Comparison of ENCODE assay signal across 10 cellular contexts in genomic region chr12:47704719-47705118, GRCh38. TPM values are rescaled to one million over a fixed set of nuclear protein-coding genes. Genes with fewer than 3 reads are reported as not detected.
DNase-seq lines count a peak whose midpoint lies in the region; ATAC-seq and TF ChIP-seq lines count a peak whose summit lies in the region.
"Had no signal": no experiment of that assay in that cellular context is flagged by ENCODE, and none has a peak within 500 bp of the region (broad histone marks: within the 10 kb centered on the region; RNA-seq: fewer than 3 reads in every experiment).

No MANE protein-coding gene starts in this region.

- H3K9me3 ChIP-seq in Caco-2 (no peaks in the 10 kb centered on the region; the same call in 1 of the 2 replicates), MM.1S (replicated peaks; ENCODE audit: insufficient read depth, low read length) (no peaks in the 10 kb centered on the region), ectodermal cell (ENCODE audit: control insufficient read depth, low read length) (no peaks in the 10 kb centered on the region), neural progenitor cell (ENCODE audit: low read depth) (no peaks in the 10 kb centered on the region)
- H3K9me3 ChIP-seq: gastroesophageal sphincter had no signal

- peak overlapping the region; percentile 89; the same call in 1 of the 2 replicates for H3K9ac ChIP-seq in MM.1S (ENCODE audit: low read length)
- H3K9ac ChIP-seq in neural progenitor cell: no peak overlapping the region

- H3K36me3 ChIP-seq in Caco-2 (ENCODE audit: control insufficient read depth, insufficient read depth, low read length) (no peaks in the 10 kb centered on the region), MM.1S (replicated peaks; ENCODE audit: insufficient read depth, low read length) (0 out of 2 replicates have a peak, but pooled peaks cover 8% of the 10 kb centered on the region), ectodermal cell (ENCODE audit: control insufficient read depth, insufficient read depth, low read length) (peaks cover 5% of the 10 kb centered on the region), neural progenitor cell (peaks cover 7% of the 10 kb centered on the region)

- BruUV-seq in Caco-2 (replicated peaks; lab: Mats Ljungman, UMichigan): no TSS peak

- POLR2A ChIA-PET in Caco-2 (lab: Charles Lee): no interaction called here

- 91 to 93% methylated on average over 9 of the region's 9 CpGs for WGBS in ectodermal cell, 2 experiments

- H3K36me3 Mint-ChIP-seq in Caco-2 (ENCODE audit: insufficient read depth, unreplicated experiment) (peaks cover 35% of the 10 kb centered on the region), neural progenitor cell (peaks cover 5% of the 10 kb centered on the region)

- ATAC-seq in GM21723 (IDR thresholded peaks at IDR 0.05; ENCODE audit: unreplicated experiment) (no peak), GM18502 (IDR thresholded peaks at IDR 0.05; ENCODE audit: poor library complexity, unreplicated experiment) (no peak)

- H3K27me3 Mint-ChIP-seq in Caco-2 (ENCODE audit: insufficient read depth, unreplicated experiment) (no peaks in the 10 kb centered on the region), neural progenitor cell (ENCODE audit: insufficient read depth, low read depth) (no peaks in the 10 kb centered on the region)

- TF ChIP-seq CTCF in Caco-2 (IDR thresholded peaks at IDR 0.05; ENCODE audit: insufficient read depth in 1 of 2, low read depth in 1 of 2, low read length in 1 of 2, severe bottlenecking in 1 of 2, unreplicated experiment in 1 of 2) (no peak), MM.1S (IDR thresholded peaks at IDR 0.05; ENCODE audit: low read length) (no peak), neural progenitor cell (IDR thresholded peaks at IDR 0.05) (no peak)

- H3K4me3 ChIP-seq in Caco-2 (ENCODE audit: low read depth, low read length): peak overlapping the region; percentile 84
- H3K4me3 ChIP-seq in MM.1S (ENCODE audit: low read length): peak overlapping the region; percentile 85
- peak overlapping the region; percentile 81 for H3K4me3 ChIP-seq in ectodermal cell (ENCODE audit: insufficient read depth, low read depth, low read length)
- peak overlapping the region; percentile 81 for H3K4me3 ChIP-seq in neural progenitor cell

- no peaks in the 10 kb centered on the region for H3K9me3 Mint-ChIP-seq in Caco-2 (ENCODE audit: unreplicated experiment)
- no peaks in the 10 kb centered on the region for H3K9me3 Mint-ChIP-seq in neural progenitor cell

- H4K20me1 ChIP-seq in MM.1S (ENCODE audit: insufficient read depth, low read length) (no peaks in the 10 kb centered on the region), neural progenitor cell (ENCODE audit: low read depth) (peaks cover 9% of the 10 kb centered on the region)

- CTCF ChIA-PET in Caco-2 (lab: Charles Lee): no interaction called here

- H3K9me2 ChIP-seq in MM.1S (replicated peaks; ENCODE audit: insufficient read depth, low read length): no peaks in the 10 kb centered on the region

- H3K27ac Mint-ChIP-seq in Caco-2 (ENCODE audit: unreplicated experiment) (no peak overlapping the region), neural progenitor cell (peak overlapping the region; percentile 8)

- DNase-seq in Caco-2 (no peak), MM.1S (no peak), neural progenitor cell (ENCODE audit: low spot score) (no peak), cerebellar nuclear complex (lab: John Stamatoyannopoulos, UW) (no peak), NCI-H526 (lab: John Stamatoyannopoulos, UW) (no peak)

- H3K4me2 ChIP-seq in MM.1S (ENCODE audit: low read depth, low read length): peak overlapping the region; percentile 65
- H3K4me2 ChIP-seq in neural progenitor cell: peak overlapping the region; percentile 93

- H3F3A ChIP-seq in MM.1S (ENCODE audit: insufficient read depth, low read length) (peaks cover 14% of the 10 kb centered on the region), neural progenitor cell (ENCODE audit: low read depth) (peaks cover 4% of the 10 kb centered on the region)

- peaks cover 7% of the 10 kb centered on the region; the same call in 1 of the 2 replicates for H3K4me1 ChIP-seq in Caco-2
- H3K4me1 ChIP-seq in MM.1S (ENCODE audit: low read length): peaks cover 17% of the 10 kb centered on the region
- no peaks in the 10 kb centered on the region for H3K4me1 ChIP-seq in ectodermal cell (ENCODE audit: control insufficient read depth, insufficient read depth, low read length)
- peaks cover 4% of the 10 kb centered on the region for H3K4me1 ChIP-seq in neural progenitor cell

- no peaks in the 10 kb centered on the region for H3K27me3 ChIP-seq in Caco-2 (replicated peaks; ENCODE audit: control insufficient read depth, insufficient read depth, low read length)
- no peaks in the 10 kb centered on the region for H3K27me3 ChIP-seq in MM.1S (replicated peaks; ENCODE audit: insufficient read depth, low read length)
- no peaks in the 10 kb centered on the region for H3K27me3 ChIP-seq in ectodermal cell (ENCODE audit: control insufficient read depth, insufficient read depth, low read length, poor library complexity, severe bottlenecking)
- H3K27me3 ChIP-seq in neural progenitor cell: no peaks in the 10 kb centered on the region
- H3K27me3 ChIP-seq: gastroesophageal sphincter had no signal

- H2AFZ ChIP-seq in MM.1S (ENCODE audit: low read length): no peak overlapping the region; the same call in 1 of the 2 replicates
- no peak overlapping the region for H2AFZ ChIP-seq in neural progenitor cell (replicated peaks)

- no peak overlapping the region for H3K27ac ChIP-seq in MM.1S (ENCODE audit: low read length)
- no peak overlapping the region for H3K27ac ChIP-seq in ectodermal cell (ENCODE audit: insufficient read depth, low read depth, low read length, poor library complexity, severe bottlenecking)
- no peak overlapping the region for H3K27ac ChIP-seq in neural progenitor cell

- H3K4me1 Mint-ChIP-seq in Caco-2 (ENCODE audit: low read depth, unreplicated experiment) (peaks cover 17% of the 10 kb centered on the region), neural progenitor cell (peaks cover 24% of the 10 kb centered on the region)

- H3K79me2 ChIP-seq in MM.1S (ENCODE audit: low read length) (peaks cover 64% of the 10 kb centered on the region), neural progenitor cell (ENCODE audit: low read depth) (peaks cover 56% of the 10 kb centered on the region)

- H3K4me3 Mint-ChIP-seq in Caco-2 (ENCODE audit: unreplicated experiment) (peak overlapping the region; percentile 64), neural progenitor cell (peak overlapping the region; percentile 86)

- intact Hi-C loops in Caco-2 (cut with micrococcal nuclease; ENCODE audit: unreplicated experiment): no loop called here

RNA-seq across cellular contexts. Expression of gene RPAP3, which starts 1.1 kb away (rescaled TPM):
- total RNA-seq in Caco-2 (2022): 58.1 and 67.7 TPM in 2 replicates
- polyA plus RNA-seq in ectodermal cell (2013, experiment 1 of 4): 56.4 TPM
- polyA plus RNA-seq in ectodermal cell (2013, experiment 2 of 4): 53.6 TPM
- 45.2 TPM for polyA plus RNA-seq in ectodermal cell (2013, experiment 3 of 4)
- 52.4 TPM for polyA plus RNA-seq in ectodermal cell (2013, experiment 4 of 4)
- 42.7 and 61.9 TPM in 2 replicates for total RNA-seq in neural progenitor cell (ENCODE audit: low replicate concordance)

RNA-seq across cellular contexts. Expression of gene ENDOU, which starts 20.6 kb away (rescaled TPM):
- 0.43 and 0.53 TPM in 2 replicates for total RNA-seq in Caco-2 (2022)
- not detected for polyA plus RNA-seq in ectodermal cell (2013, experiment 1 of 4)
- not detected for polyA plus RNA-seq in ectodermal cell (2013, experiment 2 of 4)
- polyA plus RNA-seq in ectodermal cell (2013, experiment 3 of 4): not detected
- polyA plus RNA-seq in ectodermal cell (2013, experiment 4 of 4): not detected
- total RNA-seq in neural progenitor cell (ENCODE audit: low replicate concordance): not detected in 2 replicates
- total RNA-seq: HT-29 had no signal

RNA-seq across cellular contexts. Expression of gene RAPGEF3, which starts 54.0 kb away (rescaled TPM):
- 1.2 and 2.3 TPM in 2 replicates for total RNA-seq in Caco-2 (2022)
- 1.1 TPM for polyA plus RNA-seq in ectodermal cell (2013, experiment 1 of 4)
- polyA plus RNA-seq in ectodermal cell (2013, experiment 2 of 4): 1.1 TPM
- 2.0 TPM for polyA plus RNA-seq in ectodermal cell (2013, experiment 3 of 4)
- polyA plus RNA-seq in ectodermal cell (2013, experiment 4 of 4): 1.8 TPM
- total RNA-seq in neural progenitor cell (ENCODE audit: low replicate concordance): 0.58 and 1.2 TPM in 2 replicates
